Comparison of ENCODE assay signal across 31 cellular contexts in the genomic region with DNA sequence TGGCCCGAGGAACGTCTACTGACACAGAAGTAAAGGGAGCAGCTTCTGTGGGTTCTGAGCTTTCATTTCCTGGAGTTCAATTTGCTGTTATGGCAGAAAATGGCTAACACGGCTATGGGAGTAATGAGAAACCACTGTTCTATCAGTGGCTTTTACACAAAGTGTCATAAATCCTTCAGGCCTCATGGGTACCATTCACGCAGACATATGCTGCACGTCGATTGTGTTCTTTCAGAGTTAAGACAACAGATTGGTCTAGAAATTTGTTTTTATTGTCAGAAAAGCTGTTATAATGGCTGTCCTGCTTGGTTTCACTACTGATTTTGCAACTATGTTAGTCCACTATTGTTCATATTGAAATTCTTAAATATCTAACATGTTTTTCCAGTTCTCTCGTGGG.
"Had no signal": no experiment of that assay in that cellular context is flagged by ENCODE, and none has a peak within 500 bp of the region (broad histone marks: within the 10 kb centered on the region; RNA-seq: fewer than 3 reads in every experiment).

No MANE protein-coding gene starts in this region.

- H3K27ac ChIP-seq: adrenal gland, Peyer's patch, RWPE1, SJCRH30, VCaP had no signal

- H3K4me3 ChIP-seq: adrenal gland, MG63, Peyer's patch, SJCRH30 had no signal

- H3K36me3 ChIP-seq: adrenal gland, MG63, Peyer's patch, SJCRH30 had no signal

- H3K27me3 ChIP-seq: adrenal gland, MG63, Peyer's patch, SJCRH30 had no signal

- H3K27ac Mint-ChIP-seq: activated CD4-positive, alpha-beta memory T cell treated with anti-CD3 and anti-CD28 coated beads, Interleukin-2, amount 10 ng/mL, durations not matched to agents 7 days and 5 days; activated naive CD4-positive, alpha-beta T cell treated with anti-CD3 and anti-CD28 coated beads, Interleukin-2, amount 10 ng/mL, durations not matched to agents 7 days and 5 days; activated naive CD8-positive, alpha-beta T cell treated with anti-CD3 and anti-CD28 coated beads, Interleukin-2, amount 10 ng/mL, durations not matched to agents 7 days and 5 days; activated T-cell treated with anti-CD3 and anti-CD28 coated beads, Interleukin-2, amount 50 U/mL, for 72 hours; activated T-helper 2 cell treated with anti-CD3 and anti-CD28 coated beads, Interferon-gamma antibody, Interleukin-2, Interleukin-4, amounts not matched to agents 10 μg/mL and 5 μg/mL and 100 μg/mL, durations not matched to agents 14 hours and 24 hours and 36 hours had no signal

- H3K9me3 ChIP-seq: adrenal gland, MG63, Peyer's patch, SJCRH30, SK-N-SH had no signal

- H3K36me3 Mint-ChIP-seq: activated naive CD4-positive, alpha-beta T cell treated with anti-CD3 and anti-CD28 coated beads, Interleukin-2, amount 10 ng/mL, durations not matched to agents 7 days and 5 days; activated naive CD8-positive, alpha-beta T cell treated with anti-CD3 and anti-CD28 coated beads, Interleukin-2, amount 10 ng/mL, durations not matched to agents 7 days and 5 days had no signal

- DNase-seq: activated CD4-positive, alpha-beta memory T cell treated with anti-CD3 and anti-CD28 coated beads, Interleukin-2, amount 10 ng/mL, durations not matched to agents 7 days and 5 days; activated CD4-positive, alpha-beta T cell treated with anti-CD3 and anti-CD28 coated beads, Interleukin-2, amount 50 U/mL, for 1 hour; activated CD4-positive, CD25-positive, alpha-beta regulatory T cell; activated gamma-delta T cell treated with Interleukin-2 at 50 U/mL for 16 hours; activated naive CD4-positive, alpha-beta T cell treated with anti-CD3 and anti-CD28 coated beads, Interleukin-2, amount 10 ng/mL, durations not matched to agents 7 days and 5 days; activated naive CD8-positive, alpha-beta T cell treated with anti-CD3 and anti-CD28 coated beads, Interleukin-2, amount 10 ng/mL, durations not matched to agents 7 days and 5 days; activated T-cell treated with anti-CD3 and anti-CD28 coated beads for 4 hours; activated T-cell treated with anti-CD3 and anti-CD28 coated beads, Interleukin-2, amount 50 U/mL, for 72 hours; adrenal gland; anterior cingulate cortex; caudate nucleus; MG63; MV-4-11; NCI-H1092 treated with DMSO at 0.1 percent for 48 hours; NCI-H1417 treated with DMSO at 0.1 percent for 48 hours; NCI-H1694 treated with DMSO at 0.1 percent for 48 hours; NCI-H2029 treated with DMSO at 0.1 percent for 48 hours; NCI-H2171; NCI-H2227 treated with DMSO at 0.1 percent for 48 hours; NCI-H446 treated with DMSO at 0.1 percent for 48 hours; NCI-H524 treated with DMSO at 0.1 percent for 48 hours; NCI-H774; OCI-M1; Peyer's patch; Right ventricle myocardium superior; SJCRH30; SK-N-SH; T-helper 1 cell had no signal

- H3K9me3 Mint-ChIP-seq: activated CD4-positive, alpha-beta memory T cell treated with anti-CD3 and anti-CD28 coated beads, Interleukin-2, amount 10 ng/mL, durations not matched to agents 7 days and 5 days; activated naive CD4-positive, alpha-beta T cell treated with anti-CD3 and anti-CD28 coated beads, Interleukin-2, amount 10 ng/mL, durations not matched to agents 7 days and 5 days; activated naive CD8-positive, alpha-beta T cell treated with anti-CD3 and anti-CD28 coated beads, Interleukin-2, amount 10 ng/mL, durations not matched to agents 7 days and 5 days; activated T-cell treated with anti-CD3 and anti-CD28 coated beads, Interleukin-2, amount 50 U/mL, for 72 hours; activated T-helper 2 cell treated with anti-CD3 and anti-CD28 coated beads, Interferon-gamma antibody, Interleukin-2, Interleukin-4, amounts not matched to agents 10 μg/mL and 5 μg/mL and 100 μg/mL, durations not matched to agents 14 hours and 24 hours and 36 hours had no signal

- ATAC-seq: activated T-cell treated with anti-CD3 and anti-CD28 coated beads, Interleukin-2, amount 50 U/mL, for 72 hours had no signal

- H3K4me1 ChIP-seq: adrenal gland, SJCRH30 had no signal

- H3K4me2 ChIP-seq: SK-N-SH had no signal

- H3K9ac ChIP-seq: SK-N-SH had no signal
